Comparison of ENCODE assay signal across 1 cellular context in genomic region chr22:39319284-39320170, GRCh38.
TF ChIP-seq lines count a peak whose summit lies in the region.

TSS of gene RPL3 (minus strand) at chr22:39319623. CDS start at chr22:39319597, 26 bp downstream.

TF ChIP-seq in K562, 482 proteins besides CTCF, POLR2A, EP300 and RAD21 (continued from another document and continues in another):
- TF ChIP-seq NKRF (IDR thresholded peaks at IDR 0.05; ENCODE audit: borderline replicate concordance) (no peak), DDX20 (tag; IDR thresholded peaks at IDR 0.05; ENCODE audit: low read depth) (no peak), PREB (CRISPR knock-in tag; IDR thresholded peaks at IDR 0.05) (peak; percentile 98), COPS2 (conservative IDR thresholded peaks at IDR 0.05) (no peak), HOMEZ (CRISPR knock-in tag; IDR thresholded peaks at IDR 0.05) (no peak), ZNF639 (CRISPR knock-in tag; conservative IDR thresholded peaks at IDR 0.05 in 1 of 2, IDR thresholded peaks at IDR 0.05 in 1 of 2) (0 out of 4 replicates have a peak, but pooled peaks of 1 of the 2 experiments have one; percentile 37), CEBPG (CRISPR knock-in tag; IDR thresholded peaks at IDR 0.05) (no peak), CEBPG (tag; conservative IDR thresholded peaks at IDR 0.05 in 1 of 2, IDR thresholded peaks at IDR 0.05 in 1 of 2) (0 out of 4 replicates have a peak, but pooled peaks of 1 of the 2 experiments have one; percentile 9), SNIP1 (IDR thresholded peaks at IDR 0.05; ENCODE audit: low read depth) (no peak), TAF7 (tag; IDR thresholded peaks at IDR 0.05) (peak; percentile 98), MCM7 (IDR thresholded peaks at IDR 0.05) (0 out of 4 replicates have a peak, but pooled peaks of 1 of the 2 experiments have one; percentile 35), ZNF57 (CRISPR knock-in tag; IDR thresholded peaks at IDR 0.05) (no peak), CBX8 (IDR thresholded peaks at IDR 0.05; ENCODE audit: borderline replicate concordance, extremely low read depth, low read depth, low read length, poor library complexity, severe bottlenecking) (no peak), PTRF (tag; IDR thresholded peaks at IDR 0.05) (no peak), NR1H2 (CRISPR knock-in tag; IDR thresholded peaks at IDR 0.05) (no peak), PHTF2 (CRISPR knock-in tag; IDR thresholded peaks at IDR 0.05) (no peak), RBM17 (IDR thresholded peaks at IDR 0.05; ENCODE audit: borderline replicate concordance, low read depth, low read length) (no peak), ZNF316 (IDR thresholded peaks at IDR 0.05) (no peak), RUNX1 (IDR thresholded peaks at IDR 0.05; ENCODE audit: low read depth) (no peak), BRCA1 (IDR thresholded peaks at IDR 0.05) (no peak), BRCA1 (CRISPR knock-in tag; IDR thresholded peaks at IDR 0.05) (no peak), TSHZ1 (CRISPR knock-in tag; IDR thresholded peaks at IDR 0.05) (no peak), ASH1L (IDR thresholded peaks at IDR 0.05; ENCODE audit: borderline replicate concordance, low read depth, partially characterized antibody) (no peak), BHLHE40 (IDR thresholded peaks at IDR 0.05; ENCODE audit: low read length) (peak; percentile 79), RAD51 (IDR thresholded peaks at IDR 0.05; ENCODE audit: borderline replicate concordance, low read depth) (no peak), NR2C2 (CRISPR knock-in tag; IDR thresholded peaks at IDR 0.05) (no peak), NR2C2 (tag; IDR thresholded peaks at IDR 0.05) (peak; percentile 91), HNRNPK (IDR thresholded peaks at IDR 0.05; ENCODE audit: low read depth, low read length, poor library complexity, severe bottlenecking) (no peak), NR3C1 (CRISPR knock-in tag; IDR thresholded peaks at IDR 0.05) (0 out of 2 replicates have a peak, but pooled peaks have one; percentile 2), ATF1 (CRISPR knock-in tag; IDR thresholded peaks at IDR 0.05) (no peak), ATF1 (tag; IDR thresholded peaks at IDR 0.05) (peak; percentile 91)
- TF ChIP-seq, protein P1, sequence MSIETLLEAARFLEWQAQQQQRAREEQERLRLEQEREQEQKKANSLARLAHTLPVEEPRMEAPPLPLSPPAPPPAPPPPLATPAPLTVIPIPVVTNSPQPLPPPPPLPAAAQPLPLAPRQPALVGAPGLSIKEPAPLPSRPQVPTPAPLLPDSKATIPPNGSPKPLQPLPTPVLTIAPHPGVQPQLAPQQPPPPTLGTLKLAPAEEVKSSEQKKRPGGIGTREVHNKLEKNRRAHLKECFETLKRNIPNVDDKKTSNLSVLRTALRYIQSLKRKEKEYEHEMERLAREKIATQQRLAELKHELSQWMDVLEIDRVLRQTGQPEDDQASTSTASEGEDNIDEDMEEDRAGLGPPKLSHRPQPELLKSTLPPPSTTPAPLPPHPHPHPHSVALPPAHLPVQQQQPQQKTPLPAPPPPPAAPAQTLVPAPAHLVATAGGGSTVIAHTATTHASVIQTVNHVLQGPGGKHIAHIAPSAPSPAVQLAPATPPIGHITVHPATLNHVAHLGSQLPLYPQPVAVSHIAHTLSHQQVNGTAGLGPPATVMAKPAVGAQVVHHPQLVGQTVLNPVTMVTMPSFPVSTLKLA (conservative IDR thresholded peaks at IDR 0.05) = peak; percentile 68 to 79
- TF ChIP-seq, protein P2, sequence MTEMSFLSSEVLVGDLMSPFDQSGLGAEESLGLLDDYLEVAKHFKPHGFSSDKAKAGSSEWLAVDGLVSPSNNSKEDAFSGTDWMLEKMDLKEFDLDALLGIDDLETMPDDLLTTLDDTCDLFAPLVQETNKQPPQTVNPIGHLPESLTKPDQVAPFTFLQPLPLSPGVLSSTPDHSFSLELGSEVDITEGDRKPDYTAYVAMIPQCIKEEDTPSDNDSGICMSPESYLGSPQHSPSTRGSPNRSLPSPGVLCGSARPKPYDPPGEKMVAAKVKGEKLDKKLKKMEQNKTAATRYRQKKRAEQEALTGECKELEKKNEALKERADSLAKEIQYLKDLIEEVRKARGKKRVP (CRISPR knock-in tag; IDR thresholded peaks at IDR 0.05) = 0 out of 2 replicates have a peak, but pooled peaks have one; percentile 18
- TF ChIP-seq, protein P3, sequence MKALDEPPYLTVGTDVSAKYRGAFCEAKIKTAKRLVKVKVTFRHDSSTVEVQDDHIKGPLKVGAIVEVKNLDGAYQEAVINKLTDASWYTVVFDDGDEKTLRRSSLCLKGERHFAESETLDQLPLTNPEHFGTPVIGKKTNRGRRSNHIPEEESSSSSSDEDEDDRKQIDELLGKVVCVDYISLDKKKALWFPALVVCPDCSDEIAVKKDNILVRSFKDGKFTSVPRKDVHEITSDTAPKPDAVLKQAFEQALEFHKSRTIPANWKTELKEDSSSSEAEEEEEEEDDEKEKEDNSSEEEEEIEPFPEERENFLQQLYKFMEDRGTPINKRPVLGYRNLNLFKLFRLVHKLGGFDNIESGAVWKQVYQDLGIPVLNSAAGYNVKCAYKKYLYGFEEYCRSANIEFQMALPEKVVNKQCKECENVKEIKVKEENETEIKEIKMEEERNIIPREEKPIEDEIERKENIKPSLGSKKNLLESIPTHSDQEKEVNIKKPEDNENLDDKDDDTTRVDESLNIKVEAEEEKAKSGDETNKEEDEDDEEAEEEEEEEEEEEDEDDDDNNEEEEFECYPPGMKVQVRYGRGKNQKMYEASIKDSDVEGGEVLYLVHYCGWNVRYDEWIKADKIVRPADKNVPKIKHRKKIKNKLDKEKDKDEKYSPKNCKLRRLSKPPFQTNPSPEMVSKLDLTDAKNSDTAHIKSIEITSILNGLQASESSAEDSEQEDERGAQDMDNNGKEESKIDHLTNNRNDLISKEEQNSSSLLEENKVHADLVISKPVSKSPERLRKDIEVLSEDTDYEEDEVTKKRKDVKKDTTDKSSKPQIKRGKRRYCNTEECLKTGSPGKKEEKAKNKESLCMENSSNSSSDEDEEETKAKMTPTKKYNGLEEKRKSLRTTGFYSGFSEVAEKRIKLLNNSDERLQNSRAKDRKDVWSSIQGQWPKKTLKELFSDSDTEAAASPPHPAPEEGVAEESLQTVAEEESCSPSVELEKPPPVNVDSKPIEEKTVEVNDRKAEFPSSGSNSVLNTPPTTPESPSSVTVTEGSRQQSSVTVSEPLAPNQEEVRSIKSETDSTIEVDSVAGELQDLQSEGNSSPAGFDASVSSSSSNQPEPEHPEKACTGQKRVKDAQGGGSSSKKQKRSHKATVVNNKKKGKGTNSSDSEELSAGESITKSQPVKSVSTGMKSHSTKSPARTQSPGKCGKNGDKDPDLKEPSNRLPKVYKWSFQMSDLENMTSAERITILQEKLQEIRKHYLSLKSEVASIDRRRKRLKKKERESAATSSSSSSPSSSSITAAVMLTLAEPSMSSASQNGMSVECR (CRISPR knock-in tag; IDR thresholded peaks at IDR 0.05) = no peak; the same call in 1 of the 2 replicates
- TF ChIP-seq, protein P4, sequence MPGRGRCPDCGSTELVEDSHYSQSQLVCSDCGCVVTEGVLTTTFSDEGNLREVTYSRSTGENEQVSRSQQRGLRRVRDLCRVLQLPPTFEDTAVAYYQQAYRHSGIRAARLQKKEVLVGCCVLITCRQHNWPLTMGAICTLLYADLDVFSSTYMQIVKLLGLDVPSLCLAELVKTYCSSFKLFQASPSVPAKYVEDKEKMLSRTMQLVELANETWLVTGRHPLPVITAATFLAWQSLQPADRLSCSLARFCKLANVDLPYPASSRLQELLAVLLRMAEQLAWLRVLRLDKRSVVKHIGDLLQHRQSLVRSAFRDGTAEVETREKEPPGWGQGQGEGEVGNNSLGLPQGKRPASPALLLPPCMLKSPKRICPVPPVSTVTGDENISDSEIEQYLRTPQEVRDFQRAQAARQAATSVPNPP (IDR thresholded peaks at IDR 0.05; ENCODE audit: borderline replicate concordance, insufficient read depth, insufficient read length) = no peak
- TF ChIP-seq, protein P5, sequence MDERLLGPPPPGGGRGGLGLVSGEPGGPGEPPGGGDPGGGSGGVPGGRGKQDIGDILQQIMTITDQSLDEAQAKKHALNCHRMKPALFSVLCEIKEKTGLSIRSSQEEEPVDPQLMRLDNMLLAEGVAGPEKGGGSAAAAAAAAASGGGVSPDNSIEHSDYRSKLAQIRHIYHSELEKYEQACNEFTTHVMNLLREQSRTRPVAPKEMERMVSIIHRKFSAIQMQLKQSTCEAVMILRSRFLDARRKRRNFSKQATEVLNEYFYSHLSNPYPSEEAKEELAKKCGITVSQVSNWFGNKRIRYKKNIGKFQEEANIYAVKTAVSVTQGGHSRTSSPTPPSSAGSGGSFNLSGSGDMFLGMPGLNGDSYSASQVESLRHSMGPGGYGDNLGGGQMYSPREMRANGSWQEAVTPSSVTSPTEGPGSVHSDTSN (CRISPR knock-in tag; IDR thresholded peaks at IDR 0.05; ENCODE audit: low read depth) = no peak
- TF ChIP-seq, protein P5 (tag; conservative IDR thresholded peaks at IDR 0.05; ENCODE audit: low read depth) = no peak
